In the genomic region with DNA sequence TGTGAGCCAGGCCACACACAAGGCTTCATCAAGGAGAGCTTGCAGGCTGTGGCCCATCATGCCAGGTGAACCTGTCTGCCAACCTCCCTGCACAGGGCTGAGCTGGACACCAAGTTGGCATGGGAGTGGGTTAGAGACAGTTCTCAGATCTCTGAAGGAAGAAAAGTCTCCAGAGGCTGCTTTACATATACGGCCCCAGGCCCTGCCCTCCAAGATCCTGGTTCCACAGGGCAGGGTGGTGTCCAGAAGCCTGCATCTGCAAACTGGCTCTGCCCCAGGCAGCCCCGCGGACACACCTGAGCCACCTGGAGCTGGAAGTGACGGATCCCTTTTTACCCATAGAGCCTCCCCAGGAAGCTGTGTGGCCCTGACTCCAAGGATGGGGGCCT, we compare ENCODE assay signal across 1 cellular context.
TF ChIP-seq lines count a peak whose summit lies in the region.

No MANE protein-coding gene starts in this region.

TF ChIP-seq in HepG2, 621 proteins besides CTCF, POLR2A, EP300 and RAD21:
- TF ChIP-seq, protein P1, sequence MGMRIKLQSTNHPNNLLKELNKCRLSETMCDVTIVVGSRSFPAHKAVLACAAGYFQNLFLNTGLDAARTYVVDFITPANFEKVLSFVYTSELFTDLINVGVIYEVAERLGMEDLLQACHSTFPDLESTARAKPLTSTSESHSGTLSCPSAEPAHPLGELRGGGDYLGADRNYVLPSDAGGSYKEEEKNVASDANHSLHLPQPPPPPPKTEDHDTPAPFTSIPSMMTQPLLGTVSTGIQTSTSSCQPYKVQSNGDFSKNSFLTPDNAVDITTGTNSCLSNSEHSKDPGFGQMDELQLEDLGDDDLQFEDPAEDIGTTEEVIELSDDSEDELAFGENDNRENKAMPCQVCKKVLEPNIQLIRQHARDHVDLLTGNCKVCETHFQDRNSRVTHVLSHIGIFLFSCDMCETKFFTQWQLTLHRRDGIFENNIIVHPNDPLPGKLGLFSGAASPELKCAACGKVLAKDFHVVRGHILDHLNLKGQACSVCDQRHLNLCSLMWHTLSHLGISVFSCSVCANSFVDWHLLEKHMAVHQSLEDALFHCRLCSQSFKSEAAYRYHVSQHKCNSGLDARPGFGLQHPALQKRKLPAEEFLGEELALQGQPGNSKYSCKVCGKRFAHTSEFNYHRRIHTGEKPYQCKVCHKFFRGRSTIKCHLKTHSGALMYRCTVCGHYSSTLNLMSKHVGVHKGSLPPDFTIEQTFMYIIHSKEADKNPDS (CRISPR knock-in tag; IDR thresholded peaks at IDR 0.05): no peak
- TF ChIP-seq ZNF781 (CRISPR knock-in tag; IDR thresholded peaks at IDR 0.05; ENCODE audit: borderline replicate concordance, not compliant biosample characterization) (peak; percentile 8), THAP11 (CRISPR knock-in tag; IDR thresholded peaks at IDR 0.05) (no peak), PCBP1 (IDR thresholded peaks at IDR 0.05; ENCODE audit: borderline replicate concordance, low read depth, low read length) (0 out of 2 replicates have a peak, but pooled peaks have one; percentile 51), STAG1 (CRISPR knock-in tag; IDR thresholded peaks at IDR 0.05) (no peak), HNRNPK (IDR thresholded peaks at IDR 0.05; ENCODE audit: low read depth, low read length, poor library complexity, severe bottlenecking) (peak; percentile 7), ZBTB3 (CRISPR knock-in tag; IDR thresholded peaks at IDR 0.05; ENCODE audit: borderline replicate concordance, low read depth) (no peak), RBM22 (optimal IDR thresholded peaks at IDR 0.05; ENCODE audit: low read length) (peak; percentile 52), POLR2AphosphoS2 (IDR thresholded peaks at IDR 0.05; ENCODE audit: low read depth, low read length) (no peak), TCF7 (IDR thresholded peaks at IDR 0.05; ENCODE audit: low read depth) (no peak), ZBTB20 (CRISPR knock-in tag; IDR thresholded peaks at IDR 0.05; ENCODE audit: borderline replicate concordance, low read depth) (0 out of 2 replicates have a peak, but pooled peaks have one; percentile 2), KDM2A (CRISPR knock-in tag; IDR thresholded peaks at IDR 0.05; ENCODE audit: borderline replicate concordance, low read depth) (no peak)
- TF ChIP-seq, protein P2, sequence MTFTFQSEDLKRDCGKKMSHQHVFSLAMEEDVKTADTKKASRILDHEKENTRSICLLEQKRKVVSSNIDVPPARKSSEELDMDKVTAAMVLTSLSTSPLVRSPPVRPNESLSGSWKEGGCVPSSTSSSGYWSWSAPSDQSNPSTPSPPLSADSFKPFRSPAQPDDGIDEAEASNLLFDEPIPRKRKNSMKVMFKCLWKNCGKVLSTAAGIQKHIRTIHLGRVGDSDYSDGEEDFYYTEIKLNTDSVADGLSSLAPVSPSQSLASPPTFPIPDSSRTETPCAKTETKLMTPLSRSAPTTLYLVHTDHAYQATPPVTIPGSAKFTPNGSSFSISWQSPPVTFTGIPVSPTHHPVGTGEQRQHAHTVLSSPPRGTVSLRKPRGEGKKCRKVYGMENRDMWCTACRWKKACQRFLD (CRISPR knock-in tag; IDR thresholded peaks at IDR 0.05; ENCODE audit: borderline replicate concordance): no peak
TF ChIP-seq in HepG2: peak in this region for 5.
